In the genomic region with DNA sequence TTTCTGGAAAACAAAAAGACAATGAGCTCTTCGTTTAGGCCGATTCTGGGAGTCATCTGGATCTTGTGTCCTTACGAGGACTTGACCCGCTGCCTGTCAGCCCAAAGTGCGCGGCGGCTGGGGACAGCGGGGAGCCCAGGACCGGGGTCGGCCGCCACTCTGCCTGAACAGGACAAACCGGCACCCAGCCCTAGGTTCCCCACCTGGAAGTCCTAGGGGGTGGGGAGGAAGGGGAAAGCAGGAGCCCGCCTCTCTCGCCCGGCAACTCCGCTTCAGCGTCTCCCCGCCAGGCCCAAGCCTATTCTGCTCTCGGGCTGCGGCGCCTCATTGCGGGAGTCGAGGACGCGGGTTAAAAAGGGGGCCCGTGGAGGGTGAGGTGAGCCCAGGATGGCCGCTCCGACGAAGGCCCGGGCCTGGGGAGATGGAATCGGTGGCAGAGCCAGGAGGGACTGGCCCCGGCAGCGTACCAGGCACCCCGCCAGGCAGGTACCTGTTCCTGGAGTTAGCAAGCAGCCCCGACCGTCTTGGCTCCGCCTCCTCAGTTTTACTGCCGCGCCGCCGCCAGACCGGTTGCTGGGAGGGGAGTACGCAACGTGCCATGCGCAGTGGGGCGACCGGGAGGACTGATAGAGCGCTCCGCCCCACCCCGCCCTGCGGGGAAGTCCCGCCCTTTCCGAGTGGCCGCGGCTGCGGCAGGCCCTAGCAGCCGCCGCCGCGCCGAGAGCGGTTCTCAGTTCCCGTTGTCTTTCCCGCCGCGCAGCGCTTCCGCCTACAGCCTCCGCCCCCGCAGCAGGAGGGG, we compare ENCODE assay signal across 8 cellular contexts.
A peak's percentile ranks its signal among the peaks of the same experiment; 100 is the strongest.
DNase-seq lines count a peak whose midpoint lies in the region; ATAC-seq lines count a peak whose summit lies in the region.

A gene with protein sequence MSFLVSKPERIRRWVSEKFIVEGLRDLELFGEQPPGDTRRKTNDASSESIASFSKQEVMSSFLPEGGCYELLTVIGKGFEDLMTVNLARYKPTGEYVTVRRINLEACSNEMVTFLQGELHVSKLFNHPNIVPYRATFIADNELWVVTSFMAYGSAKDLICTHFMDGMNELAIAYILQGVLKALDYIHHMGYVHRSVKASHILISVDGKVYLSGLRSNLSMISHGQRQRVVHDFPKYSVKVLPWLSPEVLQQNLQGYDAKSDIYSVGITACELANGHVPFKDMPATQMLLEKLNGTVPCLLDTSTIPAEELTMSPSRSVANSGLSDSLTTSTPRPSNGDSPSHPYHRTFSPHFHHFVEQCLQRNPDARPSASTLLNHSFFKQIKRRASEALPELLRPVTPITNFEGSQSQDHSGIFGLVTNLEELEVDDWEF (minus strand): TSS at position 549 of the 799 bp plus-strand sequence. CDS start 13,430 bp downstream, outside the sequence.

- H3K27me3 ChIP-seq in layer of hippocampus (ENCODE audit: control insufficient read depth, insufficient read depth, low read length) = no peaks in the 10 kb centered on the region

- H3K27ac ChIP-seq in cingulate gyrus (ENCODE audit: low read depth, low read length) = peak within 1 kb of the TSS; percentile 63
- H3K27ac ChIP-seq in layer of hippocampus (ENCODE audit: low read depth, low read length) = peak within 1 kb of the TSS; percentile 88

- ATAC-seq in HG03442 (IDR thresholded peaks at IDR 0.05; ENCODE audit: unreplicated experiment) = peak; percentile 86

- DNase-seq in Ammon's horn (ENCODE audit: low spot score) (peak; percentile 98), GM19238 (ENCODE audit: insufficient read length, low spot score) (peak; percentile 85), NCI-H524 (lab: John Stamatoyannopoulos, UW) (peak; percentile 98 to 99)
- DNase-seq in activated CD4-positive, alpha-beta T cell treated with anti-CD3 and anti-CD28 coated beads for 4 hours = peak; percentile 98 to 99
- peak; percentile 97 to 99 for DNase-seq in stimulated activated CD4-positive, alpha-beta T cell treated with anti-CD3 and anti-CD28 coated beads, Interleukin-1b, Interleukin-23, amount 100 ng/mL, for 4 hours (ENCODE audit: low read depth in 2 of 2)

Comparison
In these comparisons a context has a peak if more than half of its experiments do, and no peak if none do; other contexts are left out.
1. Peak in every context shown above with its lines: DNase-seq, ATAC-seq and H3K27ac ChIP-seq.